Comparison of ENCODE assay signal across 15 cellular contexts in the genomic region with DNA sequence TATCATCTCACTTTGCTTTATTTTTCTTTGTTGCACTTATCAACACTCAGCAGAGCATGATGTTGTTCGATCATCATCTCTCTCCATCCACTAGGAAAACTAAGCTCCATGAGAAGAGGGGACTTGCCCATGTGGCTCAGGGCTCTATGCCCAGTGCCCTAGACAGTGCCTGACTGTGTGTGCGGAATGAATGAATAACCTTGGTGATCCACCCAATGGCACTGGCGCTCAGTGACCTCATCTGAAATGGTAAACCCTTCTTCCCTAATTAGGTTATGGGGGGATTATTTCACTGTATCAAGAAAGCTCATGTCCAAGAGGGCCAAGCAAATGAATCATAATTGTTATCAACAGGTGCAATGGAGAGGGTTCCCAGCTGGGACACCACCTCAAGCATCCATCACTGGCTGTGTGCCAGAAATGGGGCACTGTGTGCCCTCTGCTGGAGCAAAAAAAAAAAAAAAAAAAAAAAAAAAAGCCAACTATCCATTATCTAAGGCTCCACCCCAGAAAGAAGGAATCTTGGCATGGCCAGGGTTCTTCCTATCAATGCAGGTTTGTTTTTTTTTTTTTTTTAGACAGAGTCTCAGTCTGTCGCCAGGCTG.
A peak's percentile ranks its signal among the peaks of the same experiment; 100 is the strongest.
DNase-seq lines count a peak whose midpoint lies in the region; ATAC-seq and TF ChIP-seq lines count a peak whose summit lies in the region.
"Had no signal": no experiment of that assay in that cellular context is flagged by ENCODE, and none has a peak within 500 bp of the region (broad histone marks: within the 10 kb centered on the region; RNA-seq: fewer than 3 reads in every experiment).

No MANE protein-coding gene starts in this region.

- peak overlapping the region; percentile 75 for H3K27ac ChIP-seq in SJCRH30
- peak overlapping the region; percentile 63 to 78 (median 68) for H3K27ac ChIP-seq in stomach
- H3K27ac ChIP-seq: ovary had no signal

- H3K9me3 ChIP-seq in SJCRH30 (replicated peaks), result no peaks in the 10 kb centered on the region
- no peaks in the 10 kb centered on the region for H3K9me3 ChIP-seq in stomach
- H3K9me3 ChIP-seq: ovary had no signal

- intact Hi-C loops in activated CD4-positive, alpha-beta T cell treated with anti-CD3 and anti-CD28 coated beads for 36 hours (cut with DNase I, micrococcal nuclease), result loop anchor here in 1 of 2 experiments (2.0 kb wide), 1 partner anchor 65 kb away; no protein-coding TSS in a partner anchor
- intact Hi-C loops in stomach (cut with DNase I; ENCODE audit: low total_unique reads), result no loop called here

- CTCF ChIA-PET in activated CD4-positive, alpha-beta T cell treated with anti-CD3 and anti-CD28 coated beads for 36 hours (lab: Charles Lee), result no interaction called here

- 71 to 83% (median 82%) methylated on average over 4 of the region's 4 CpGs for WGBS in stomach, 5 donors

- H3K27me3 ChIP-seq in SJCRH30 (no peaks in the 10 kb centered on the region), stomach (no peaks in the 10 kb centered on the region)
- H3K27me3 ChIP-seq: ovary had no signal

- peak; percentile 6 for DNase-seq in activated CD4-positive, alpha-beta T cell treated with anti-CD3 and anti-CD28 coated beads for 36 hours
- DNase-seq in activated CD4-positive, alpha-beta T cell treated with anti-CD3 and anti-CD28 coated beads, Interleukin-2, amount 50 U/mL, for 1 hour, result no peak
- DNase-seq in NCI-H146 treated with DMSO at 0.1 percent for 48 hours (lab: John Stamatoyannopoulos, UW; ENCODE audit: unreplicated experiment), result peak; percentile 49
- peak; percentile 91 to 96 for DNase-seq in SJCRH30
- peak; percentile 28 for DNase-seq in stomach
- DNase-seq in Kasumi-1 (lab: John Stamatoyannopoulos, UW), result no peak
- DNase-seq in HUDEP-2 (lab: John Stamatoyannopoulos, UW; ENCODE audit: unreplicated experiment in 76 of 76), result no peak
- DNase-seq: ACHN, cerebellar nuclear complex, erythroblast, mammary epithelial cell, MV-4-11 had no signal

- H3K4me3 Mint-ChIP-seq in activated CD4-positive, alpha-beta T cell treated with anti-CD3 and anti-CD28 coated beads for 36 hours, result no peak overlapping the region

- H3K4me3 ChIP-seq in SJCRH30 (no peak overlapping the region), stomach (no peak overlapping the region)
- H3K4me3 ChIP-seq: ovary had no signal

- H3K27ac Mint-ChIP-seq in activated CD4-positive, alpha-beta T cell treated with anti-CD3 and anti-CD28 coated beads for 36 hours, result no peak overlapping the region
- H3K27ac Mint-ChIP-seq: activated naive CD4-positive, alpha-beta T cell treated with anti-CD3 and anti-CD28 coated beads, Interleukin-2, amount 50 U/mL, for 72 hours had no signal

- no peaks in the 10 kb centered on the region for H3K4me1 Mint-ChIP-seq in activated CD4-positive, alpha-beta T cell treated with anti-CD3 and anti-CD28 coated beads for 36 hours

- POLR2A ChIA-PET in activated CD4-positive, alpha-beta T cell treated with anti-CD3 and anti-CD28 coated beads for 36 hours (lab: Charles Lee), result no interaction called here

- no peak for TF ChIP-seq CTCF in stomach (IDR thresholded peaks at IDR 0.05)

- ATAC-seq in activated CD4-positive, alpha-beta T cell treated with anti-CD3 and anti-CD28 coated beads for 36 hours, result no peak
- ATAC-seq in GM18907 (IDR thresholded peaks at IDR 0.05; ENCODE audit: unreplicated experiment), result no peak
- ATAC-seq: activated naive CD4-positive, alpha-beta T cell treated with anti-CD3 and anti-CD28 coated beads, Interleukin-2, amount 50 U/mL, for 72 hours had no signal

- TF ChIP-seq POLR2A in stomach (IDR thresholded peaks at IDR 0.05), result no peak

- H3K4me1 ChIP-seq in SJCRH30, result peaks cover 13% of the 10 kb centered on the region
- H3K4me1 ChIP-seq in stomach, result peaks cover 27 to 50% (median 45%) of the 10 kb centered on the region in 4 donors

- peaks cover 15% of the 10 kb centered on the region for H3K9me3 Mint-ChIP-seq in activated CD4-positive, alpha-beta T cell treated with anti-CD3 and anti-CD28 coated beads for 36 hours (ENCODE audit: low read depth)

- no peak for TF ChIP-seq EP300 in stomach (IDR thresholded peaks at IDR 0.05)

- H3K36me3 Mint-ChIP-seq in activated CD4-positive, alpha-beta T cell treated with anti-CD3 and anti-CD28 coated beads for 36 hours (ENCODE audit: low read depth), result no peaks in the 10 kb centered on the region

- H3K27me3 Mint-ChIP-seq in activated CD4-positive, alpha-beta T cell treated with anti-CD3 and anti-CD28 coated beads for 36 hours, result no peaks in the 10 kb centered on the region

- H3K36me3 ChIP-seq in SJCRH30 (no peaks in the 10 kb centered on the region), stomach (no peaks in the 10 kb centered on the region)
- H3K36me3 ChIP-seq: ovary had no signal

Comparison
In these comparisons a context has a peak if more than half of its experiments do, and no peak if none do; other contexts are left out.
1. DNase-seq: peak in activated CD4-positive, alpha-beta T cell treated with anti-CD3 and anti-CD28 coated beads for 36 hours (single experiment), NCI-H146 treated with DMSO at 0.1 percent for 48 hours (single experiment), SJCRH30 (2 of 2) and stomach (single experiment); none in activated CD4-positive, alpha-beta T cell treated with anti-CD3 and anti-CD28 coated beads, Interleukin-2, amount 50 U/mL, for 1 hour (single experiment), Kasumi-1 (0 of 2) and HUDEP-2 (0 of 76).